ENCODE assay signal across 8 cellular contexts in genomic region chr4:6908397-6909112, GRCh38. TPM values are rescaled to one million over a fixed set of nuclear protein-coding genes. Genes with fewer than 3 reads are reported as not detected.
DNase-seq lines count a peak whose midpoint lies in the region; ATAC-seq and TF ChIP-seq lines count a peak whose summit lies in the region.

No MANE protein-coding gene starts in this region.

- peak overlapping the region; percentile 98 for H2AFZ ChIP-seq in neural progenitor cell (replicated peaks)

- peaks cover 0 to 9% of the 10 kb centered on the region in 2 donors for H3K36me3 Mint-ChIP-seq in CD4-positive, alpha-beta memory T cell
- peaks cover 2% of the 10 kb centered on the region for H3K36me3 Mint-ChIP-seq in neural progenitor cell

- intact Hi-C loops in CD4-positive, alpha-beta memory T cell (cut with micrococcal nuclease) = loop anchor here (1.0 to 2.0 kb wide), 7 partner anchors 10 to 268 kb away; partner anchors contain the start of genes GRPEL1, MRFAP1 and TADA2B

- no peaks in the 10 kb centered on the region for H3K27me3 Mint-ChIP-seq in CD4-positive, alpha-beta memory T cell
- peaks cover 9% of the 10 kb centered on the region for H3K27me3 Mint-ChIP-seq in neural progenitor cell (ENCODE audit: insufficient read depth, low read depth)

- no peak for ATAC-seq in GM21717 (IDR thresholded peaks at IDR 0.05; ENCODE audit: unreplicated experiment)
- no peak for ATAC-seq in HG03039 (IDR thresholded peaks at IDR 0.05; ENCODE audit: unreplicated experiment)

- peak overlapping the region; percentile 93 for H3K9ac ChIP-seq in neural progenitor cell

- H3K4me2 ChIP-seq in neural progenitor cell = peak overlapping the region; percentile 83

- no peaks in the 10 kb centered on the region for H3K27me3 ChIP-seq in CD4-positive, alpha-beta memory T cell (ENCODE audit: insufficient read depth, low read length)
- no peaks in the 10 kb centered on the region for H3K27me3 ChIP-seq in effector memory CD4-positive, alpha-beta T cell (replicated peaks; ENCODE audit: control insufficient read depth, insufficient read depth, low read length, poor library complexity, severe bottlenecking)
- peaks cover 13% of the 10 kb centered on the region for H3K27me3 ChIP-seq in neural progenitor cell

- H3K4me1 ChIP-seq in CD4-positive, alpha-beta memory T cell (ENCODE audit: insufficient read depth, low read length) = peaks cover 63% of the 10 kb centered on the region
- H3K4me1 ChIP-seq in effector memory CD4-positive, alpha-beta T cell (ENCODE audit: control insufficient read depth, insufficient read depth, low read length, poor library complexity, severe bottlenecking) = peaks cover 30% of the 10 kb centered on the region
- peaks cover 26% of the 10 kb centered on the region for H3K4me1 ChIP-seq in neural progenitor cell

- no peak for TF ChIP-seq CTCF in neural progenitor cell (IDR thresholded peaks at IDR 0.05)

- H4K20me1 ChIP-seq in neural progenitor cell (ENCODE audit: low read depth) = peaks cover 34% of the 10 kb centered on the region

- H3K36me3 ChIP-seq in CD4-positive, alpha-beta memory T cell (ENCODE audit: insufficient read depth, low read length) = no peaks in the 10 kb centered on the region
- H3K36me3 ChIP-seq in effector memory CD4-positive, alpha-beta T cell (ENCODE audit: control insufficient read depth, insufficient read depth, low read length) = no peaks in the 10 kb centered on the region
- H3K36me3 ChIP-seq in neural progenitor cell = no peaks in the 10 kb centered on the region

- peaks cover 36% of the 10 kb centered on the region for H3K79me2 ChIP-seq in neural progenitor cell (ENCODE audit: low read depth)

- no peaks in the 10 kb centered on the region for H3K9me3 ChIP-seq in CD4-positive, alpha-beta memory T cell (ENCODE audit: control insufficient read depth in 1 of 2, low read length in 2 of 2)
- no peaks in the 10 kb centered on the region for H3K9me3 ChIP-seq in effector memory CD4-positive, alpha-beta T cell (ENCODE audit: control insufficient read depth, low read length)
- H3K9me3 ChIP-seq in neural progenitor cell (ENCODE audit: low read depth) = no peaks in the 10 kb centered on the region

- POLR2A ChIA-PET in CD4-positive, alpha-beta memory T cell (lab: Charles Lee; ENCODE audit: partially characterized antibody) = interaction anchor here (0.6 to 7.3 kb wide), 29 partner anchors 9 to 1233 kb away, joined by 3 to 98 read pairs (median 6); partner anchors contain the start of genes BLOC1S4, GRPEL1, KIAA0232 and MRFAP1

- peaks cover 34 to 64% (median 51%) of the 10 kb centered on the region in 4 donors for H3K4me1 Mint-ChIP-seq in CD4-positive, alpha-beta memory T cell
- H3K4me1 Mint-ChIP-seq in neural progenitor cell = peaks cover 35% of the 10 kb centered on the region

- no peak for DNase-seq in CD4-positive, alpha-beta memory T cell
- DNase-seq in NCI-H146 treated with DMSO at 0.1 percent for 48 hours (lab: John Stamatoyannopoulos, UW; ENCODE audit: unreplicated experiment) (peak; percentile 10), neural progenitor cell (ENCODE audit: low spot score) (no peak), NCI-H2196 treated with DMSO at 0.1 percent for 48 hours (lab: John Stamatoyannopoulos, UW; ENCODE audit: unreplicated experiment) (no peak), H4 (ENCODE audit: low spot score) (no peak)
- DNase-seq in effector memory CD4-positive, alpha-beta T cell = no peak

- H3K4me3 Mint-ChIP-seq in CD4-positive, alpha-beta memory T cell = peak overlapping the region; percentile 85 to 93 (median 88)
- peak overlapping the region; percentile 90 for H3K4me3 Mint-ChIP-seq in neural progenitor cell

- peak overlapping the region; percentile 81 for H3K27ac ChIP-seq in CD4-positive, alpha-beta memory T cell (ENCODE audit: low read depth, low read length)
- H3K27ac ChIP-seq in effector memory CD4-positive, alpha-beta T cell (ENCODE audit: insufficient read depth, low read length, poor library complexity, severe bottlenecking) = peak overlapping the region; percentile 99
- H3K27ac ChIP-seq in neural progenitor cell = no peak overlapping the region

- CTCF ChIA-PET in CD4-positive, alpha-beta memory T cell (lab: Charles Lee; ENCODE audit: partially characterized antibody) = interaction anchor here (0.7 to 4.6 kb wide), 20 partner anchors 8 to 245 kb away, joined by 3 to 89 read pairs (median 4); partner anchors contain the start of genes GRPEL1 and TADA2B

- H3F3A ChIP-seq in neural progenitor cell (ENCODE audit: low read depth) = peaks cover 15% of the 10 kb centered on the region

- peak overlapping the region; percentile 82 to 94 (median 91) for H3K27ac Mint-ChIP-seq in CD4-positive, alpha-beta memory T cell
- peak overlapping the region; percentile 92 for H3K27ac Mint-ChIP-seq in neural progenitor cell

- peak overlapping the region; percentile 64 to 77 for H3K4me3 ChIP-seq in CD4-positive, alpha-beta memory T cell (ENCODE audit: low read length in 2 of 2)
- peak overlapping the region; percentile 66 for H3K4me3 ChIP-seq in effector memory CD4-positive, alpha-beta T cell (ENCODE audit: insufficient read depth, low read depth, low read length, poor library complexity, severe bottlenecking)
- peak overlapping the region; percentile 99 for H3K4me3 ChIP-seq in neural progenitor cell

- H3K9me3 Mint-ChIP-seq in CD4-positive, alpha-beta memory T cell = no peaks in the 10 kb centered on the region
- H3K9me3 Mint-ChIP-seq in neural progenitor cell = no peaks in the 10 kb centered on the region

RNA-seq across cellular contexts. Expression of gene TBC1D14, which starts 1.1 kb away (rescaled TPM):
- total RNA-seq in CD4-positive, alpha-beta memory T cell = 10 to 100 TPM; 73.7 to 80.7 TPM
- polyA plus RNA-seq in CD4-positive, alpha-beta memory T cell = 10 to 100 TPM; 40.7 to 52.2 TPM
- total RNA-seq in neural progenitor cell (ENCODE audit: low replicate concordance) = 47.9 and 58.8 TPM in 2 replicates
- 38.9 and 43.0 TPM in 2 replicates for total RNA-seq in H4 (2014; rRNA removed; shearing (Covaris generic))
